In genomic region chr1:193545171-193545570, GRCh38 we compare ENCODE assay signal across 22 cellular contexts.
DNase-seq lines count a peak whose midpoint lies in the region; ATAC-seq and TF ChIP-seq lines count a peak whose summit lies in the region.
"Had no signal": no experiment of that assay in that cellular context is flagged by ENCODE, and none has a peak within 500 bp of the region (broad histone marks: within the 10 kb centered on the region; RNA-seq: fewer than 3 reads in every experiment).

No MANE protein-coding gene starts in this region.

- H3K9me3 ChIP-seq in thyroid gland: no peaks in the 10 kb centered on the region
- H3K9me3 ChIP-seq: A549, SJSA1 had no signal

- H3K36me3 ChIP-seq in thyroid gland: no peaks in the 10 kb centered on the region
- H3K36me3 ChIP-seq: SJSA1 had no signal

- no peak overlapping the region for H3K4me3 ChIP-seq in thyroid gland (replicated peaks in 1 of 3)
- H3K4me3 ChIP-seq: A549, PC-9, SJSA1 had no signal

- H3K4me3 Mint-ChIP-seq in brain (peak overlapping the region in 1 of 5 experiments; percentile 24), chondrocyte (ENCODE audit: unreplicated experiment) (no peak overlapping the region)
- no peak overlapping the region for H3K4me3 Mint-ChIP-seq in activated CD8-positive, alpha-beta memory T cell treated with anti-CD3 and anti-CD28 coated beads, Interleukin-2, amount 10 ng/mL, durations not matched to agents 7 days and 5 days
- H3K4me3 Mint-ChIP-seq: B cell; CD8-positive, alpha-beta T cell had no signal

- WGBS in thyroid gland, 2 donors: 30 to 34% methylated on average over 2 of the region's 2 CpGs

- no peaks in the 10 kb centered on the region for H3K36me3 Mint-ChIP-seq in brain
- H3K36me3 Mint-ChIP-seq in activated CD8-positive, alpha-beta memory T cell treated with anti-CD3 and anti-CD28 coated beads, Interleukin-2, amount 10 ng/mL, durations not matched to agents 7 days and 5 days: peaks cover 25% of the 10 kb centered on the region
- H3K36me3 Mint-ChIP-seq in chondrocyte (ENCODE audit: low read depth): no peaks in the 10 kb centered on the region
- H3K36me3 Mint-ChIP-seq: CD8-positive, alpha-beta T cell had no signal

- CTCF ChIA-PET in activated CD8-positive, alpha-beta memory T cell treated with anti-CD3 and anti-CD28 coated beads, Interleukin-2, amount 10 ng/mL, durations not matched to agents 7 days and 5 days (lab: Charles Lee): no interaction called here

- no peaks in the 10 kb centered on the region for H3K27me3 ChIP-seq in thyroid gland
- H3K27me3 ChIP-seq: SJSA1 had no signal

- no peak for ATAC-seq in activated CD8-positive, alpha-beta memory T cell treated with anti-CD3 and anti-CD28 coated beads, Interleukin-2, amount 10 ng/mL, durations not matched to agents 7 days and 5 days
- no peak for ATAC-seq in HG02884 (IDR thresholded peaks at IDR 0.05; ENCODE audit: unreplicated experiment)
- ATAC-seq: A549; CD8-positive, alpha-beta T cell had no signal

- TF ChIP-seq POLR2A in thyroid gland (IDR thresholded peaks at IDR 0.05): no peak

- peak; percentile 2 for DNase-seq in COR-L47 (lab: John Stamatoyannopoulos, UW)
- DNase-seq in RPMI8226: peak; percentile 61
- DNase-seq in thyroid gland: peak; percentile 81 to 87
- no peak for DNase-seq in activated CD8-positive, alpha-beta memory T cell treated with anti-CD3 and anti-CD28 coated beads, Interleukin-2, amount 10 ng/mL, durations not matched to agents 7 days and 5 days
- no peak for DNase-seq in chondrocyte (ENCODE audit: low spot score)
- DNase-seq: Calu3; CD8-positive, alpha-beta T cell; DMS79 treated with DMSO at 0.1 percent for 48 hours; HCEC 1CT; KBM-7; NCI-H2029; NCI-H2227 treated with DMSO at 0.1 percent for 48 hours; NCI-H510A treated with DMSO at 0.1 percent for 48 hours; NCI-H774; PC-9; Right ventricle myocardium superior had no signal

- intact Hi-C loops in thyroid gland (cut with DNase I): no loop called here

- peaks cover 15 to 16% of the 10 kb centered on the region in 2 donors for H3K4me1 ChIP-seq in thyroid gland
- H3K4me1 ChIP-seq: A549, SJSA1 had no signal

- H3K27ac ChIP-seq in thyroid gland: peak overlapping the region in 2 of 3 donors; percentile 34 to 63
- H3K27ac ChIP-seq: A549, C4-2B, PC-9, SJSA1 had no signal

- H3K27ac Mint-ChIP-seq in brain (peak overlapping the region in 3 of 5 experiments; percentile 40 to 68 (median 43)), chondrocyte (ENCODE audit: unreplicated experiment) (no peak overlapping the region)
- no peak overlapping the region for H3K27ac Mint-ChIP-seq in activated CD8-positive, alpha-beta memory T cell treated with anti-CD3 and anti-CD28 coated beads, Interleukin-2, amount 10 ng/mL, durations not matched to agents 7 days and 5 days
- H3K27ac Mint-ChIP-seq: B cell; CD8-positive, alpha-beta T cell had no signal

- peaks cover 7% of the 10 kb centered on the region for H3K27me3 Mint-ChIP-seq in brain
- H3K27me3 Mint-ChIP-seq in activated CD8-positive, alpha-beta memory T cell treated with anti-CD3 and anti-CD28 coated beads, Interleukin-2, amount 10 ng/mL, durations not matched to agents 7 days and 5 days: no peaks in the 10 kb centered on the region
- H3K27me3 Mint-ChIP-seq in chondrocyte (ENCODE audit: low read depth): no peaks in the 10 kb centered on the region
- H3K27me3 Mint-ChIP-seq: B cell had no signal

- H3K4me1 Mint-ChIP-seq in brain (peaks cover 36% of the 10 kb centered on the region), chondrocyte (ENCODE audit: low read depth) (peaks cover 4% of the 10 kb centered on the region)
- H3K4me1 Mint-ChIP-seq in activated CD8-positive, alpha-beta memory T cell treated with anti-CD3 and anti-CD28 coated beads, Interleukin-2, amount 10 ng/mL, durations not matched to agents 7 days and 5 days: peaks cover 33% of the 10 kb centered on the region

- peaks cover 0 to 3% (median 0%) of the 10 kb centered on the region in 5 experiments for H3K9me3 Mint-ChIP-seq in brain
- H3K9me3 Mint-ChIP-seq in activated CD8-positive, alpha-beta memory T cell treated with anti-CD3 and anti-CD28 coated beads, Interleukin-2, amount 10 ng/mL, durations not matched to agents 7 days and 5 days (ENCODE audit: low read depth): peaks cover 4% of the 10 kb centered on the region
- no peaks in the 10 kb centered on the region for H3K9me3 Mint-ChIP-seq in chondrocyte (ENCODE audit: low read depth)
- H3K9me3 Mint-ChIP-seq: CD8-positive, alpha-beta T cell had no signal

- TF ChIP-seq CTCF in brain (conservative IDR thresholded peaks at IDR 0.05) (no peak), thyroid gland (IDR thresholded peaks at IDR 0.05) (no peak), chondrocyte (IDR thresholded peaks at IDR 0.05) (no peak)

Comparison
In these comparisons a context has a peak if more than half of its experiments do, and no peak if none do; other contexts are left out.
1. DNase-seq: peak in COR-L47 (single experiment), RPMI8226 (single experiment) and thyroid gland (2 of 2); none in activated CD8-positive, alpha-beta memory T cell treated with anti-CD3 and anti-CD28 coated beads, Interleukin-2, amount 10 ng/mL, durations not matched to agents 7 days and 5 days (single experiment) and chondrocyte (single experiment).
2. H3K27ac Mint-ChIP-seq: peak in brain (3 of 5); none in activated CD8-positive, alpha-beta memory T cell treated with anti-CD3 and anti-CD28 coated beads, Interleukin-2, amount 10 ng/mL, durations not matched to agents 7 days and 5 days (single experiment) and chondrocyte (single experiment).